In genomic region chr6:134425521-134426316, GRCh38 we compare ENCODE assay signal across 25 cellular contexts.
DNase-seq lines count a peak whose midpoint lies in the region; ATAC-seq, FAIRE-seq and TF ChIP-seq lines count a peak whose summit lies in the region.
"Had no signal": no experiment of that assay in that cellular context is flagged by ENCODE, and none has a peak within 500 bp of the region (broad histone marks: within the 10 kb centered on the region; RNA-seq: fewer than 3 reads in every experiment).

No MANE protein-coding gene starts in this region.

- H3K4me3 ChIP-seq in RWPE2 (ENCODE audit: severe bottlenecking) (no peak overlapping the region), endothelial cell of umbilical vein (replicated peaks in 1 of 3; ENCODE audit: insufficient read depth in 1 of 3, low read depth in 1 of 3, low read length in 3 of 3) (no peak overlapping the region), trophoblast cell (ENCODE audit: low read depth, low read length) (no peak overlapping the region), mucosa of descending colon (no peak overlapping the region)
- no peak overlapping the region for H3K4me3 ChIP-seq in CD4-positive, alpha-beta memory T cell (ENCODE audit: low read length in 2 of 2)
- H3K4me3 ChIP-seq: esophagus squamous epithelium, lower lobe of right lung, thoracic aorta had no signal

- H3K27ac ChIP-seq in RWPE2 (ENCODE audit: poor library complexity, severe bottlenecking) (peak overlapping the region; percentile 99), endothelial cell of umbilical vein (ENCODE audit: insufficient read depth, low read depth, low read length) (peak overlapping the region; percentile 74), trophoblast cell (ENCODE audit: low read depth, low read length) (no peak overlapping the region)
- no peak overlapping the region for H3K27ac ChIP-seq in CD4-positive, alpha-beta memory T cell (ENCODE audit: low read depth, low read length)
- H3K27ac ChIP-seq: 22Rv1, esophagus squamous epithelium, HL-60, lower lobe of right lung, thoracic aorta had no signal

- H3K79me1 ChIP-seq in trophoblast cell (ENCODE audit: low read length) = peaks cover 2% of the 10 kb centered on the region

- H3K4ac ChIP-seq in trophoblast cell (ENCODE audit: low read depth, low read length) = no peak overlapping the region

- peak; percentile 81 for FAIRE-seq in endothelial cell of umbilical vein (lab: Jason Lieb, UNC)
- FAIRE-seq: HepG2 had no signal

- no peak overlapping the region for H3K14ac ChIP-seq in trophoblast cell (ENCODE audit: low read length)

- H3K9me3 Mint-ChIP-seq in CD4-positive, alpha-beta memory T cell = peaks cover 0 to 3% (median 0%) of the 10 kb centered on the region in 8 donors
- H3K9me3 Mint-ChIP-seq: activated CD8-positive, alpha-beta T cell treated with anti-CD3 and anti-CD28 coated beads for 36 hours; activated naive CD4-positive, alpha-beta T cell treated with anti-CD3 and anti-CD28 coated beads, Interleukin-2, amount 10 ng/mL, durations not matched to agents 7 days and 5 days had no signal

- H3K9ac ChIP-seq in endothelial cell of umbilical vein (replicated peaks; ENCODE audit: extremely low read depth, insufficient read depth, low read length) = peak overlapping the region; percentile 48
- no peak overlapping the region for H3K9ac ChIP-seq in trophoblast cell (ENCODE audit: low read length)

- no peaks in the 10 kb centered on the region for H3K9me1 ChIP-seq in endothelial cell of umbilical vein (replicated peaks; ENCODE audit: control insufficient read depth, extremely low read depth, insufficient read depth, low read length)

- H4K12ac ChIP-seq in trophoblast cell (ENCODE audit: low read depth, low read length) = no peak overlapping the region

- CTCF ChIA-PET in endothelial cell of umbilical vein (lab: Charles Lee) = interaction anchor here (1.0 to 5.2 kb wide), 4 partner anchors 10 to 247 kb away, joined by 3 to 27 read pairs (median 6); no protein-coding TSS in a partner anchor
- CTCF ChIA-PET in CD4-positive, alpha-beta memory T cell (lab: Charles Lee; ENCODE audit: partially characterized antibody) = no interaction called here

- intact Hi-C loops in endothelial cell of umbilical vein (cut with micrococcal nuclease) = loop anchor here (1.0 to 2.0 kb wide), 5 partner anchors 11 to 397 kb away; no protein-coding TSS in a partner anchor
- intact Hi-C loops in CD4-positive, alpha-beta memory T cell (cut with micrococcal nuclease) = no loop called here
- intact Hi-C loops in mucosa of descending colon (cut with DNase I, micrococcal nuclease) = no loop called here

- no peaks in the 10 kb centered on the region for H3K9me3 ChIP-seq in RWPE2 (ENCODE audit: severe bottlenecking)
- H3K9me3 ChIP-seq in endothelial cell of umbilical vein (replicated peaks; ENCODE audit: control insufficient read depth, insufficient read depth, low read length) = no peaks in the 10 kb centered on the region
- H3K9me3 ChIP-seq in trophoblast cell (ENCODE audit: insufficient read depth, low read depth, low read length) = no peaks in the 10 kb centered on the region
- H3K9me3 ChIP-seq in CD4-positive, alpha-beta memory T cell (ENCODE audit: control insufficient read depth in 1 of 2, low read length in 2 of 2) = no peaks in the 10 kb centered on the region
- no peaks in the 10 kb centered on the region for H3K9me3 ChIP-seq in mucosa of descending colon
- H3K9me3 ChIP-seq: esophagus squamous epithelium, lower lobe of right lung, thoracic aorta had no signal

- no peak for TF ChIP-seq POLR2A in endothelial cell of umbilical vein (IDR thresholded peaks at IDR 0.05; ENCODE audit: low read depth, low read length)

- TF ChIP-seq CTCF in RWPE2 (IDR thresholded peaks at IDR 0.05; ENCODE audit: poor library complexity, severe bottlenecking) = no peak
- no peak for TF ChIP-seq CTCF in endothelial cell of umbilical vein (IDR thresholded peaks at IDR 0.05; ENCODE audit: extremely low read depth in 1 of 2, insufficient read depth in 1 of 2, low read depth in 1 of 2, low read length in 2 of 2)
- no peak for TF ChIP-seq CTCF in mucosa of descending colon (IDR thresholded peaks at IDR 0.05)

- H4K8ac ChIP-seq in trophoblast cell (ENCODE audit: low read depth, low read length) = no peak overlapping the region

- H3K27me3 Mint-ChIP-seq in CD4-positive, alpha-beta memory T cell = no peaks in the 10 kb centered on the region
- H3K27me3 Mint-ChIP-seq: activated CD8-positive, alpha-beta T cell treated with anti-CD3 and anti-CD28 coated beads for 36 hours; B cell; stimulated activated naive B cell treated with anti-CD40 and anti-IgM and Interleukin-4, amounts not matched to agents 10 μg/mL and 1 μg/mL and 100 μg/mL, for 72 hours had no signal

- H2AK5ac ChIP-seq in trophoblast cell (ENCODE audit: low read length) = no peak overlapping the region

- H2BK120ac ChIP-seq in trophoblast cell (ENCODE audit: insufficient read depth, low read length, poor library complexity) = no peak overlapping the region

- peak overlapping the region in 1 of 7 donors; percentile 47 for H3K27ac Mint-ChIP-seq in CD4-positive, alpha-beta memory T cell
- H3K27ac Mint-ChIP-seq: activated CD8-positive, alpha-beta T cell treated with anti-CD3 and anti-CD28 coated beads for 36 hours; activated naive CD4-positive, alpha-beta T cell treated with anti-CD3 and anti-CD28 coated beads, Interleukin-2, amount 10 ng/mL, durations not matched to agents 7 days and 5 days; B cell had no signal

- no peaks in the 10 kb centered on the region for H3K27me3 ChIP-seq in RWPE2 (ENCODE audit: insufficient read depth, poor library complexity, severe bottlenecking)
- no peaks in the 10 kb centered on the region for H3K27me3 ChIP-seq in endothelial cell of umbilical vein (ENCODE audit: control insufficient read depth in 2 of 2, insufficient read depth in 2 of 2, low read length in 2 of 2)
- H3K27me3 ChIP-seq in trophoblast cell (ENCODE audit: insufficient read depth, low read length) = no peaks in the 10 kb centered on the region
- no peaks in the 10 kb centered on the region for H3K27me3 ChIP-seq in CD4-positive, alpha-beta memory T cell (ENCODE audit: insufficient read depth, low read length)
- H3K27me3 ChIP-seq: esophagus squamous epithelium had no signal

- no peaks in the 10 kb centered on the region for H3K36me3 Mint-ChIP-seq in CD4-positive, alpha-beta memory T cell
- H3K36me3 Mint-ChIP-seq: stimulated activated naive B cell treated with anti-CD40 and anti-IgM and Interleukin-4, amounts not matched to agents 10 μg/mL and 1 μg/mL and 100 μg/mL, for 72 hours had no signal

- TSS peak; percentile 25 for BruUV-seq in endothelial cell of umbilical vein (replicated peaks; lab: Mats Ljungman, UMichigan)

- dilution Hi-C loops in endothelial cell of umbilical vein (cut with MboI; ENCODE audit: extremely low pct_ligation_motif_present, low sequenced_read_pairs) = loop anchor here (25.0 kb wide), 1 partner anchor 112 kb away; no protein-coding TSS in a partner anchor

- DNase-seq in DMS53 (lab: John Stamatoyannopoulos, UW) (peak; percentile 53), DMS53 treated with DMSO at 0.1 percent for 48 hours (lab: John Stamatoyannopoulos, UW; ENCODE audit: unreplicated experiment) (no peak), RWPE2 (ENCODE audit: low spot score) (no peak), endothelial cell of umbilical vein (ENCODE audit: low read depth, low spot score) (peak; percentile 70), trophoblast cell (no peak), mucosa of descending colon (no peak)
- no peak for DNase-seq in CD4-positive, alpha-beta memory T cell
- DNase-seq: activated CD8-positive, alpha-beta T cell treated with anti-CD3 and anti-CD28 coated beads for 36 hours; activated naive CD4-positive, alpha-beta T cell treated with anti-CD3 and anti-CD28 coated beads, Interleukin-2, amount 10 ng/mL, durations not matched to agents 7 days and 5 days; aorta; effector memory CD4-positive, alpha-beta T cell; esophagus squamous epithelium; GOT3; islet precursor cell; lower lobe of right lung; NCI-H1417; NCI-H526; stimulated activated CD4-positive, alpha-beta T cell treated with anti-CD3 and anti-CD28 coated beads, Interleukin-2, amount 100 ng/mL, for 48 hours; stimulated activated naive B cell treated with anti-CD40 and anti-IgM and Interleukin-4, amounts not matched to agents 10 μg/mL and 1 μg/mL and 100 μg/mL, for 72 hours had no signal

- H3K36me3 ChIP-seq in RWPE2 (ENCODE audit: low read depth) (no peaks in the 10 kb centered on the region), endothelial cell of umbilical vein (ENCODE audit: control insufficient read depth in 2 of 2, extremely low read depth in 1 of 2, insufficient read depth in 2 of 2, low read length in 2 of 2) (no peaks in the 10 kb centered on the region), trophoblast cell (ENCODE audit: control insufficient read depth in 1 of 2, insufficient read depth in 2 of 2, low read length in 2 of 2) (no peaks in the 10 kb centered on the region), mucosa of descending colon (ENCODE audit: low read depth) (no peaks in the 10 kb centered on the region)
- H3K36me3 ChIP-seq in CD4-positive, alpha-beta memory T cell (ENCODE audit: insufficient read depth, low read length) = no peaks in the 10 kb centered on the region
- H3K36me3 ChIP-seq: esophagus squamous epithelium, lower lobe of right lung, thoracic aorta had no signal

- H3K18ac ChIP-seq in trophoblast cell (ENCODE audit: low read length) = no peak overlapping the region

- WGBS in trophoblast cell (ENCODE audit: extremely low coverage, insufficient coverage, insufficient read length) = no CpG with 5 or more reads among the region's 7 CpGs

- H3K4me1 ChIP-seq in RWPE2 (ENCODE audit: insufficient read depth, poor library complexity, severe bottlenecking) (peaks cover 54% of the 10 kb centered on the region), endothelial cell of umbilical vein (ENCODE audit: control insufficient read depth, extremely low read depth, insufficient read depth, low read length) (peaks cover 51% of the 10 kb centered on the region), trophoblast cell (ENCODE audit: control insufficient read depth in 1 of 2, insufficient read depth in 2 of 2, low read length in 2 of 2) (peaks cover under 1 to 2% of the 10 kb centered on the region in 2 experiments), mucosa of descending colon (ENCODE audit: low read depth) (no peaks in the 10 kb centered on the region)
- H3K4me1 ChIP-seq in CD4-positive, alpha-beta memory T cell (ENCODE audit: insufficient read depth, low read length) = no peaks in the 10 kb centered on the region

- H2BK12ac ChIP-seq in trophoblast cell (ENCODE audit: low read length) = no peak overlapping the region

- POLR2A ChIA-PET in endothelial cell of umbilical vein (lab: Charles Lee) = interaction anchor here (0.6 to 0.7 kb wide), 2 partner anchors 48 to 500 kb away, joined by 4 to 8 read pairs; no protein-coding TSS in a partner anchor
- POLR2A ChIA-PET in CD4-positive, alpha-beta memory T cell (lab: Charles Lee; ENCODE audit: partially characterized antibody) = no interaction called here

- H2BK5ac ChIP-seq in trophoblast cell (ENCODE audit: low read depth, low read length, poor library complexity) = no peak overlapping the region

- ATAC-seq in RWPE2 (ENCODE audit: low read depth) = no peak
- no peak for ATAC-seq in GM19467 (IDR thresholded peaks at IDR 0.05; ENCODE audit: unreplicated experiment)
- ATAC-seq in mucosa of descending colon = no peak
- ATAC-seq: lower lobe of right lung; stimulated activated naive B cell treated with anti-CD40 and anti-IgM and Interleukin-4, amounts not matched to agents 10 μg/mL and 1 μg/mL and 100 μg/mL, for 72 hours had no signal

- H3K4me1 Mint-ChIP-seq in CD4-positive, alpha-beta memory T cell = peaks cover 2 to 5% (median 4%) of the 10 kb centered on the region in 4 donors

- no peak overlapping the region for H3K4me3 Mint-ChIP-seq in CD4-positive, alpha-beta memory T cell
- H3K4me3 Mint-ChIP-seq: activated CD8-positive, alpha-beta T cell treated with anti-CD3 and anti-CD28 coated beads for 36 hours; activated naive CD4-positive, alpha-beta T cell treated with anti-CD3 and anti-CD28 coated beads, Interleukin-2, amount 10 ng/mL, durations not matched to agents 7 days and 5 days; B cell; stimulated activated naive B cell treated with anti-CD40 and anti-IgM and Interleukin-4, amounts not matched to agents 10 μg/mL and 1 μg/mL and 100 μg/mL, for 72 hours had no signal

- H3K4me2 ChIP-seq in endothelial cell of umbilical vein (ENCODE audit: insufficient read depth, low read length) = peak overlapping the region; percentile 9
- H3K4me2 ChIP-seq in trophoblast cell (ENCODE audit: low read length) = no peak overlapping the region

- H3K23ac ChIP-seq in trophoblast cell (ENCODE audit: low read length) = no peak overlapping the region

- H4K20me1 ChIP-seq in endothelial cell of umbilical vein (replicated peaks; ENCODE audit: control insufficient read depth, extremely low read depth, insufficient read depth, low read length) = no peaks in the 10 kb centered on the region

- H4K91ac ChIP-seq in trophoblast cell (ENCODE audit: low read depth, low read length) = peak overlapping the region; percentile 5

- H2AFZ ChIP-seq in endothelial cell of umbilical vein (ENCODE audit: low read depth, low read length) (peak overlapping the region; percentile 26), trophoblast cell (ENCODE audit: insufficient read depth, low read length, poor library complexity) (no peak overlapping the region)

- no peaks in the 10 kb centered on the region for H3K79me2 ChIP-seq in endothelial cell of umbilical vein (ENCODE audit: control insufficient read depth, insufficient read depth, low read length)
- H3K79me2 ChIP-seq in trophoblast cell (ENCODE audit: control insufficient read depth, insufficient read depth, low read length, poor library complexity) = no peaks in the 10 kb centered on the region

Comparison
In these comparisons a context has a peak if more than half of its experiments do, and no peak if none do; other contexts are left out.
1. DNase-seq: peak in DMS53 (single experiment) and endothelial cell of umbilical vein (single experiment); none in DMS53 treated with DMSO at 0.1 percent for 48 hours (single experiment), RWPE2 (single experiment), trophoblast cell (0 of 2), CD4-positive, alpha-beta memory T cell (0 of 5) and mucosa of descending colon (0 of 3).
2. H3K27ac ChIP-seq: peak in RWPE2 (single experiment) and endothelial cell of umbilical vein (single experiment); none in trophoblast cell (single experiment) and CD4-positive, alpha-beta memory T cell (single experiment).